8 cellular contexts compared by ENCODE assay signal in genomic region chr2:138922973-138923563, GRCh38.
A peak's percentile ranks its signal among the peaks of the same experiment; 100 is the strongest.
DNase-seq lines count a peak whose midpoint lies in the region; ATAC-seq, FAIRE-seq and TF ChIP-seq lines count a peak whose summit lies in the region.

No MANE protein-coding gene starts in this region.

- no peaks in the 10 kb centered on the region for H3K36me3 Mint-ChIP-seq in GM23338 (ENCODE audit: low read depth)
- no peaks in the 10 kb centered on the region for H3K36me3 Mint-ChIP-seq in activated CD4-positive, alpha-beta memory T cell treated with anti-CD3 and anti-CD28 coated beads, Interleukin-2, amount 10 ng/mL, durations not matched to agents 7 days and 5 days (ENCODE audit: low read depth)

- peaks cover 4% of the 10 kb centered on the region; the same call in 2 of the 3 replicates for H3K4me1 Mint-ChIP-seq in GM23338
- H3K4me1 Mint-ChIP-seq in activated CD4-positive, alpha-beta memory T cell treated with anti-CD3 and anti-CD28 coated beads, Interleukin-2, amount 10 ng/mL, durations not matched to agents 7 days and 5 days: no peaks in the 10 kb centered on the region

- intact Hi-C loops in PC-3 (cut with micrococcal nuclease): loop anchor here (1.0 to 10.0 kb wide), 7 partner anchors 26 to 1252 kb away; no protein-coding TSS in a partner anchor

- no peaks in the 10 kb centered on the region for H3K27me3 ChIP-seq in GM23338 (ENCODE audit: insufficient read depth)
- H3K27me3 ChIP-seq in PC-3 (ENCODE audit: low read length): no peaks in the 10 kb centered on the region
- H3K27me3 ChIP-seq in fibroblast of lung (ENCODE audit: control insufficient read depth, insufficient read depth, low read length): no peaks in the 10 kb centered on the region

- H3K4me3 Mint-ChIP-seq in GM23338: no peak overlapping the region
- no peak overlapping the region for H3K4me3 Mint-ChIP-seq in activated CD4-positive, alpha-beta memory T cell treated with anti-CD3 and anti-CD28 coated beads, Interleukin-2, amount 10 ng/mL, durations not matched to agents 7 days and 5 days

- TF ChIP-seq CTCF in A549 (IDR thresholded peaks at IDR 0.05) (peak; percentile 39), GM23338 (conservative IDR thresholded peaks at IDR 0.05; ENCODE audit: low read depth in 2 of 2) (peak in 1 of 2 experiments; percentile 80; a peak in 3 of 4 replicates), PC-3 (conservative IDR thresholded peaks at IDR 0.05; ENCODE audit: low read depth, low read length) (peak; percentile 84), fibroblast of lung (conservative IDR thresholded peaks at IDR 0.05 in 1 of 2, IDR thresholded peaks at IDR 0.05 in 1 of 2; ENCODE audit: low read depth in 1 of 2, low read length in 2 of 2) (peak in 1 of 2 donors; percentile 24)

- no peaks in the 10 kb centered on the region for H4K20me1 ChIP-seq in GM23338 (replicated peaks; ENCODE audit: insufficient read depth)
- H4K20me1 ChIP-seq in PC-3 (ENCODE audit: low read length): no peaks in the 10 kb centered on the region
- H4K20me1 ChIP-seq in fibroblast of lung (ENCODE audit: control insufficient read depth, extremely low read depth, insufficient read depth, low read length): no peaks in the 10 kb centered on the region

- ATAC-seq in A549 (no peak), GM23338 (no peak), PC-3 (peak; percentile 53), GM21529 (IDR thresholded peaks at IDR 0.05; ENCODE audit: unreplicated experiment) (no peak)

- H2AFZ ChIP-seq in GM23338 (no peak overlapping the region), PC-3 (ENCODE audit: low read length) (no peak overlapping the region), fibroblast of lung (ENCODE audit: low read length) (no peak overlapping the region)

- no peak for TF ChIP-seq POLR2A in A549 (IDR thresholded peaks at IDR 0.05; ENCODE audit: low read length)

- H3F3A ChIP-seq in GM23338 (replicated peaks; ENCODE audit: low read depth): no peaks in the 10 kb centered on the region
- no peaks in the 10 kb centered on the region for H3F3A ChIP-seq in PC-3 (ENCODE audit: low read length, unreplicated experiment)

- no peak for TF ChIP-seq EP300 in A549 (IDR thresholded peaks at IDR 0.05)

- H3K9ac ChIP-seq in PC-3 (ENCODE audit: low read length): no peak overlapping the region
- no peak overlapping the region for H3K9ac ChIP-seq in fibroblast of lung (ENCODE audit: insufficient read depth, low read length)

- no peak for FAIRE-seq in A549 (lab: Jason Lieb, UNC)
- no peak for FAIRE-seq in urothelium cell line (lab: Jason Lieb, UNC)

- POLR2A ChIA-PET in A549 (lab: Yijun Ruan, JAX) (no interaction called here), PC-3 (lab: Charles Lee; ENCODE audit: unreplicated experiment) (no interaction called here)
- POLR2A ChIA-PET in activated CD4-positive, alpha-beta memory T cell treated with anti-CD3 and anti-CD28 coated beads, Interleukin-2, amount 10 ng/mL, durations not matched to agents 7 days and 5 days (lab: Charles Lee): no interaction called here

- no peak overlapping the region for H3K4me2 ChIP-seq in A549
- no peak overlapping the region for H3K4me2 ChIP-seq in GM23338
- no peak overlapping the region for H3K4me2 ChIP-seq in PC-3 (ENCODE audit: low read length)
- no peak overlapping the region for H3K4me2 ChIP-seq in fibroblast of lung (ENCODE audit: extremely low read depth, insufficient read depth, low read length)

- CTCF ChIA-PET in A549 (lab: Yijun Ruan, JAX) (interaction anchor here (0.6 to 1.5 kb wide), 3 partner anchors 16 to 29 kb away, joined by 3 to 4 read pairs (median 3); no protein-coding TSS in a partner anchor), PC-3 (lab: Charles Lee) (interaction anchor here (0.7 to 1.0 kb wide), 2 partner anchors 41 to 109 kb away, joined by 4 to 6 read pairs; no protein-coding TSS in a partner anchor)
- CTCF ChIA-PET in activated CD4-positive, alpha-beta memory T cell treated with anti-CD3 and anti-CD28 coated beads, Interleukin-2, amount 10 ng/mL, durations not matched to agents 7 days and 5 days (lab: Charles Lee): interaction anchor here (0.5 kb wide), 1 partner anchor 73 kb away, joined by 3 read pairs; no protein-coding TSS in a partner anchor

- no peaks in the 10 kb centered on the region for H3K27me3 Mint-ChIP-seq in GM23338 (ENCODE audit: insufficient read depth, low read depth, poor library complexity)
- H3K27me3 Mint-ChIP-seq in activated CD4-positive, alpha-beta memory T cell treated with anti-CD3 and anti-CD28 coated beads, Interleukin-2, amount 10 ng/mL, durations not matched to agents 7 days and 5 days: no peaks in the 10 kb centered on the region

- no peaks in the 10 kb centered on the region for H3K9me3 Mint-ChIP-seq in GM23338
- no peaks in the 10 kb centered on the region for H3K9me3 Mint-ChIP-seq in activated CD4-positive, alpha-beta memory T cell treated with anti-CD3 and anti-CD28 coated beads, Interleukin-2, amount 10 ng/mL, durations not matched to agents 7 days and 5 days

- H3K9me2 ChIP-seq in GM23338 (ENCODE audit: insufficient read depth): no peaks in the 10 kb centered on the region
- H3K9me2 ChIP-seq in PC-3 (replicated peaks; ENCODE audit: low read length): no peaks in the 10 kb centered on the region

- H3K79me2 ChIP-seq in GM23338 (replicated peaks; ENCODE audit: insufficient read depth) (no peaks in the 10 kb centered on the region), PC-3 (ENCODE audit: low read length) (no peaks in the 10 kb centered on the region), fibroblast of lung (ENCODE audit: control insufficient read depth, insufficient read depth, low read length) (no peaks in the 10 kb centered on the region)

- H3K4me1 ChIP-seq in A549: no peaks in the 10 kb centered on the region
- H3K4me1 ChIP-seq in GM23338 (ENCODE audit: insufficient read depth): peaks cover 6% of the 10 kb centered on the region; the same call in 1 of the 2 replicates
- peaks cover 11% of the 10 kb centered on the region; the same call in 1 of the 2 replicates for H3K4me1 ChIP-seq in PC-3 (ENCODE audit: insufficient read depth, low read length)
- H3K4me1 ChIP-seq in fibroblast of lung (ENCODE audit: control insufficient read depth, extremely low read depth, insufficient read depth, low read length): no peaks in the 10 kb centered on the region

- H3K36me3 ChIP-seq in GM23338 (ENCODE audit: insufficient read depth): no peaks in the 10 kb centered on the region
- H3K36me3 ChIP-seq in PC-3 (ENCODE audit: low read depth, low read length): no peaks in the 10 kb centered on the region
- H3K36me3 ChIP-seq in fibroblast of lung (ENCODE audit: control insufficient read depth, insufficient read depth, low read length): no peaks in the 10 kb centered on the region

- H3K27ac Mint-ChIP-seq in GM23338: no peak overlapping the region
- no peak overlapping the region for H3K27ac Mint-ChIP-seq in activated CD4-positive, alpha-beta memory T cell treated with anti-CD3 and anti-CD28 coated beads, Interleukin-2, amount 10 ng/mL, durations not matched to agents 7 days and 5 days

- 3% methylated on average over 2 of the region's 2 CpGs for WGBS in A549 (ENCODE audit: missing lambda C conversion rate)

- peak; percentile 62 to 65 for TF ChIP-seq RAD21 in A549 (conservative IDR thresholded peaks at IDR 0.05 in 1 of 2, IDR thresholded peaks at IDR 0.05 in 1 of 2)

- peak in 1 of 2 experiments; percentile 25 for DNase-seq in A549 (ENCODE audit: low read depth in 1 of 2, low spot score in 1 of 2)
- DNase-seq in GM23338 (ENCODE audit: low spot score): peak; percentile 52
- DNase-seq in PC-3: peak; percentile 70
- DNase-seq in fibroblast of lung (ENCODE audit: low read depth in 2 of 2): peak; percentile 31 to 32
- no peak for DNase-seq in urothelium cell line (ENCODE audit: low spot score)
- DNase-seq in activated T-cell treated with anti-CD3 and anti-CD28 coated beads, Interleukin-2, amount 50 U/mL, for 1 hour: no peak
- DNase-seq in activated CD4-positive, alpha-beta memory T cell treated with anti-CD3 and anti-CD28 coated beads, Interleukin-2, amount 10 ng/mL, durations not matched to agents 7 days and 5 days: no peak

- no TSS peak for BruUV-seq in PC-3 (replicated peaks; lab: Mats Ljungman, UMichigan)

- H3K4me3 ChIP-seq in A549 (no peak overlapping the region), GM23338 (no peak overlapping the region), PC-3 (ENCODE audit: low read length) (no peak overlapping the region), fibroblast of lung (replicated peaks in 1 of 4; ENCODE audit: control extremely low read depth in 1 of 4, insufficient read depth in 1 of 4, low read depth in 3 of 4, low read length in 4 of 4) (no peak overlapping the region)

- H3K9me3 ChIP-seq in A549 (no peaks in the 10 kb centered on the region), PC-3 (ENCODE audit: low read length) (no peaks in the 10 kb centered on the region), fibroblast of lung (ENCODE audit: control insufficient read depth, insufficient read depth, low read depth, low read length) (no peaks in the 10 kb centered on the region)

- H3K27ac ChIP-seq in A549 (no peak overlapping the region), GM23338 (ENCODE audit: low read depth) (no peak overlapping the region), PC-3 (ENCODE audit: low read length) (no peak overlapping the region), fibroblast of lung (ENCODE audit: insufficient read depth, low read length) (no peak overlapping the region)

TF ChIP-seq in A549, 52 proteins besides CTCF, POLR2A, EP300 and RAD21:
- TF ChIP-seq SMC3 (IDR thresholded peaks at IDR 0.05) (peak; percentile 36; the same call in 2 of the 3 replicates), CHD4 (IDR thresholded peaks at IDR 0.05; ENCODE audit: borderline replicate concordance) (no peak)

TF ChIP-seq in GM23338, 12 proteins besides CTCF, POLR2A, EP300 and RAD21:
- TF ChIP-seq JUNB (IDR thresholded peaks at IDR 0.05; ENCODE audit: unreplicated experiment) (no peak), CREB1 (CRISPR knock-in tag; IDR thresholded peaks at IDR 0.05; ENCODE audit: low read depth) (no peak), EZH2phosphoT487 (IDR thresholded peaks at IDR 0.05; ENCODE audit: unreplicated experiment) (no peak), STAT1 (IDR thresholded peaks at IDR 0.05; ENCODE audit: unreplicated experiment) (no peak)

Comparison
In these comparisons a context has a peak if more than half of its experiments do, and no peak if none do; other contexts are left out.
1. DNase-seq: peak in GM23338 (single experiment), PC-3 (single experiment) and fibroblast of lung (2 of 2); none in urothelium cell line (single experiment), activated T-cell treated with anti-CD3 and anti-CD28 coated beads, Interleukin-2, amount 50 U/mL, for 1 hour (single experiment) and activated CD4-positive, alpha-beta memory T cell treated with anti-CD3 and anti-CD28 coated beads, Interleukin-2, amount 10 ng/mL, durations not matched to agents 7 days and 5 days (single experiment).